In genomic region chr6:47146426-47147174, GRCh38 we compare ENCODE assay signal across 14 cellular contexts.
DNase-seq lines count a peak whose midpoint lies in the region; ATAC-seq and TF ChIP-seq lines count a peak whose summit lies in the region.
"Had no signal": no experiment of that assay in that cellular context is flagged by ENCODE, and none has a peak within 500 bp of the region (broad histone marks: within the 10 kb centered on the region; RNA-seq: fewer than 3 reads in every experiment).

No MANE protein-coding gene starts in this region.

- H3K79me2 ChIP-seq in H9 (ENCODE audit: insufficient read depth, low read length): no peaks in the 10 kb centered on the region

- no peak overlapping the region for H4K91ac ChIP-seq in H9 (ENCODE audit: insufficient read length, low read depth, low read length)

- no peaks in the 10 kb centered on the region for H3K23me2 ChIP-seq in H9 (ENCODE audit: insufficient read length, low read depth, low read length, poor library complexity, severe bottlenecking)

- no peak overlapping the region for H2BK12ac ChIP-seq in H9 (ENCODE audit: insufficient read length, low read depth, low read length)

- H2BK120ac ChIP-seq in H9 (ENCODE audit: low read depth, low read length, poor library complexity, severe bottlenecking): no peak overlapping the region

- no peaks in the 10 kb centered on the region for H3K9me3 ChIP-seq in H9 (ENCODE audit: control insufficient read depth, low read depth, low read length)

- H3K9me3 Mint-ChIP-seq in H9: peaks cover 0 to 4% of the 10 kb centered on the region in 2 experiments; a peak in 2 of 5 replicates
- H3K9me3 Mint-ChIP-seq in glutamatergic neuron (ENCODE audit: unreplicated experiment): peaks cover 2% of the 10 kb centered on the region
- H3K9me3 Mint-ChIP-seq: activated CD4-positive, alpha-beta memory T cell treated with anti-CD3 and anti-CD28 coated beads for 36 hours had no signal

- H3K36me3 Mint-ChIP-seq in H9 (ENCODE audit: insufficient read depth in 1 of 3, low read depth in 3 of 3): peaks cover 0 to 4% (median 0%) of the 10 kb centered on the region in 3 experiments; a peak in 1 of 7 replicates
- H3K36me3 Mint-ChIP-seq in glutamatergic neuron (ENCODE audit: unreplicated experiment): no peaks in the 10 kb centered on the region
- H3K36me3 Mint-ChIP-seq: activated CD4-positive, alpha-beta memory T cell treated with anti-CD3 and anti-CD28 coated beads for 36 hours had no signal

- no peaks in the 10 kb centered on the region for H4K20me1 ChIP-seq in H9 (ENCODE audit: control insufficient read depth, insufficient read depth, insufficient read length)

- H2BK5ac ChIP-seq in H9 (ENCODE audit: insufficient read length, low read length): no peak overlapping the region

- H3K4me3 Mint-ChIP-seq in H9 (peak overlapping the region in 1 of 2 experiments; percentile 56; a peak in 2 of 5 replicates), glutamatergic neuron (ENCODE audit: unreplicated experiment) (no peak overlapping the region)
- H3K4me3 Mint-ChIP-seq: activated CD4-positive, alpha-beta memory T cell treated with anti-CD3 and anti-CD28 coated beads for 36 hours; dendritic cell treated with granulocyte-macrophage colony-stimulating factor and Interleukin-4, amounts not matched to agents 40 ng/mL and 50 ng/mL, for 4 days; mesothelial cell of epicardium had no signal

- no peaks in the 10 kb centered on the region for H3K27me3 Mint-ChIP-seq in H9 (ENCODE audit: low read depth)
- no peaks in the 10 kb centered on the region for H3K27me3 Mint-ChIP-seq in glutamatergic neuron (ENCODE audit: unreplicated experiment)

- no peak overlapping the region for H2BK20ac ChIP-seq in H9 (ENCODE audit: low read depth, low read length, poor library complexity, severe bottlenecking)

- H2AK5ac ChIP-seq in H9 (ENCODE audit: insufficient read length, low read length): no peak overlapping the region

- peak overlapping the region; percentile 49 for H2AFZ ChIP-seq in H9 (ENCODE audit: low read length)

- peak overlapping the region; percentile 24 to 66 (median 53); a peak in 4 of 7 replicates for H3K27ac Mint-ChIP-seq in H9
- no peak overlapping the region for H3K27ac Mint-ChIP-seq in glutamatergic neuron (ENCODE audit: unreplicated experiment)
- H3K27ac Mint-ChIP-seq: activated CD4-positive, alpha-beta memory T cell treated with anti-CD3 and anti-CD28 coated beads for 36 hours; dendritic cell treated with granulocyte-macrophage colony-stimulating factor and Interleukin-4, amounts not matched to agents 40 ng/mL and 50 ng/mL, for 4 days; mesothelial cell of epicardium had no signal

- H3K4me1 Mint-ChIP-seq in H9 (peaks cover 41 to 42% of the 10 kb centered on the region in 2 experiments), glutamatergic neuron (ENCODE audit: low read depth, unreplicated experiment) (peaks cover 2% of the 10 kb centered on the region)

- H3K9ac ChIP-seq in H9 (ENCODE audit: extremely low read depth, insufficient read length, low read length): no peak overlapping the region

- H3K14ac ChIP-seq in H9 (ENCODE audit: insufficient read depth, low read length): no peak overlapping the region

- POLR2A ChIA-PET in RWPE1 (lab: Yijun Ruan, JAX; ENCODE audit: low non-redundant PET): no interaction called here

- TF ChIP-seq CTCF in H9 (conservative IDR thresholded peaks at IDR 0.05): no peak
- no peak for TF ChIP-seq CTCF in RWPE1 (conservative IDR thresholded peaks at IDR 0.05; ENCODE audit: low read depth)
- no peak for TF ChIP-seq CTCF in glutamatergic neuron (IDR thresholded peaks at IDR 0.05; ENCODE audit: partially characterized antibody, unreplicated experiment)

- DNase-seq in H9: no peak
- DNase-seq in RWPE1 (ENCODE audit: low spot score): peak; percentile 44
- peak; percentile 61 for DNase-seq in fibroblast of the conjunctiva (ENCODE audit: low read depth)
- peak; percentile 12 for DNase-seq in retina
- no peak for DNase-seq in glutamatergic neuron
- DNase-seq in activated effector memory CD4-positive, alpha-beta T cell treated with Interleukin-2 at 50 U/mL for 16 hours: no peak
- DNase-seq: activated CD4-positive, alpha-beta memory T cell treated with anti-CD3 and anti-CD28 coated beads for 36 hours; activated naive CD4-positive, alpha-beta T cell treated with anti-CD3 and anti-CD28 coated beads, Interleukin-2, amount 50 U/mL, for 16 hours; NCI-H82; T-helper 1 cell had no signal

- no peaks in the 10 kb centered on the region for H3K27me3 ChIP-seq in H9 (ENCODE audit: insufficient read depth, low read length)

- H3T11ph ChIP-seq in H9 (ENCODE audit: low read length): no peak overlapping the region

- H2BK15ac ChIP-seq in H9 (ENCODE audit: low read depth, low read length): no peak overlapping the region

- H3K4me1 ChIP-seq in H9 (ENCODE audit: insufficient read depth, low read length): peaks cover 17% of the 10 kb centered on the region

- H3K18ac ChIP-seq in H9 (ENCODE audit: insufficient read length, low read depth, low read length): no peak overlapping the region

- CTCF ChIA-PET in RWPE1 (lab: Yijun Ruan, JAX): no interaction called here

- ATAC-seq in GM21529 (IDR thresholded peaks at IDR 0.05; ENCODE audit: unreplicated experiment) (no peak), GM21423 (IDR thresholded peaks at IDR 0.05; ENCODE audit: unreplicated experiment) (no peak)

- H3K27ac ChIP-seq in H9 (ENCODE audit: insufficient read length, low read depth, low read length): no peak overlapping the region
- H3K27ac ChIP-seq in RWPE1: no peak overlapping the region

- no peak overlapping the region for H3K4me2 ChIP-seq in H9 (ENCODE audit: insufficient read depth, insufficient read length, low read length)

- WGBS in H9 (ENCODE audit: extremely low coverage, insufficient read length, low lambda C conversion rate): no CpG with 5 or more reads among the region's 2 CpGs

- no peak overlapping the region for H3K56ac ChIP-seq in H9 (ENCODE audit: insufficient read length, low read depth, low read length)

- H3K79me1 ChIP-seq in H9 (ENCODE audit: insufficient read depth, low read depth, low read length, poor library complexity, severe bottlenecking): no peaks in the 10 kb centered on the region

- H4K5ac ChIP-seq in H9 (ENCODE audit: insufficient read length, low read depth, low read length): no peak overlapping the region

- H4K8ac ChIP-seq in H9 (replicated peaks; ENCODE audit: insufficient read length, low read depth, low read length): no peak overlapping the region

- no peak overlapping the region for H3K4ac ChIP-seq in H9 (ENCODE audit: low read depth, low read length)

- H3K23ac ChIP-seq in H9 (ENCODE audit: insufficient read length, low read depth, low read length): no peak overlapping the region

Comparison
In these comparisons a context has a peak if more than half of its experiments do, and no peak if none do; other contexts are left out.
1. DNase-seq: peak in RWPE1 (single experiment), fibroblast of the conjunctiva (single experiment) and retina (single experiment); none in H9 (single experiment), glutamatergic neuron (single experiment) and activated effector memory CD4-positive, alpha-beta T cell treated with Interleukin-2 at 50 U/mL for 16 hours (single experiment).